In the genomic region with DNA sequence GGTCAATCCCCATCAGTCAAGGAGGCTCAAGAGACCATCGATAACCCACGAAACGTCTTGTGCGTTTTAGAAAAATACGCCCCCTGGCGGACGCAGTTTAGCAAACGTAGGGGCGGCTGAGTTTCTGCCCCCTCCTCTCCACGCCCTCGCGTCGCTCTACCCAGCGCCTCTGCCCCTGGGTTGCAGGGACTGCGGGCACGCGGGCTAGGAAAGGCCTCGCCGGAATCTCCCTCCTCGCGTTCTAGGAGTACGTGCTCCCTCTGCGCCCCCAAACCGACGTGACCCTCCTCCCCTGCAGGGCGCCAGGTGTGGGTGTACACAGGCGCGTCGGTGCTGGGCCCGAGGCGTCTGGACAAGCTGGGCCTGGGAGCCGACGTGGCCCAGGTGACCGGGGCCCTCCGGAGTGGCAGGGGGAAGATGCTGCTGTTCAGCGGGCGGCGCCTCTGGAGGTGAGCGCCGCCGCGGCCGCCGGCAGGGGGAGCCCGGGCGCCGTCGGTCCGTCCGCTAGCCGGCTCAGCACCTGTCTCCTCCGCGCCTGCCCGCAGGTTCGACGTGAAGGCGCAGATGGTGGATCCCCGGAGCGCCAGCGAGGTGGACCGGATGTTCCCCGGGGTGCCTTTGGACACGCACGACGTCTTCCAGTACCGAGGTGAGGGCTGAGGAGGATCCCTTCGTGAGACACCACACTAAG, we compare ENCODE assay signal across 8 cellular contexts. TPM values are rescaled to one million over a fixed set of nuclear protein-coding genes. Genes with fewer than 3 reads are reported as not detected.
DNase-seq lines count a peak whose midpoint lies in the region; TF ChIP-seq lines count a peak whose summit lies in the region.

No MANE protein-coding gene starts in this region.

- POLR2A ChIA-PET in HEK293T (lab: Yijun Ruan, JAX), result interaction anchor here (0.8 to 1.3 kb wide), 2 partner anchors 27 to 350 kb away, joined by 3 to 4 read pairs; no protein-coding TSS in a partner anchor

- H3K36me3 Mint-ChIP-seq in immature natural killer cell, result peaks cover 0 to 3% (median 0%) of the 10 kb centered on the region in 3 donors

- DNase-seq in DMS153 (lab: John Stamatoyannopoulos, UW), result peak; percentile 74
- DNase-seq in HEK293T (ENCODE audit: extremely low spot score), result peak; percentile 77
- peak; percentile 7 for DNase-seq in NCI-H187 treated with DMSO at 0.1 percent for 48 hours (lab: John Stamatoyannopoulos, UW)
- DNase-seq in T-helper 22 cell (ENCODE audit: low read depth), result peak; percentile 45
- DNase-seq in astrocyte of the hippocampus (ENCODE audit: low read depth, low spot score), result peak; percentile 70
- peak; percentile 56 to 65 (median 63) for DNase-seq in immature natural killer cell
- peak; percentile 69 to 73 for DNase-seq in stimulated activated CD4-positive, alpha-beta T cell treated with anti-CD3 and anti-CD28 coated beads, Interleukin-2, amount 100 ng/mL, for 48 hours
- DNase-seq in inferior parietal cortex (ENCODE audit: extremely low spot score), result no peak

- CTCF ChIA-PET in HEK293T (lab: Yijun Ruan, JAX), result interaction anchor here (0.7 to 1.8 kb wide), 13 partner anchors 8 to 105 kb away, joined by 3 to 10 read pairs (median 3); no protein-coding TSS in a partner anchor

- peaks cover 46 to 63% of the 10 kb centered on the region in 2 donors for H3K4me1 Mint-ChIP-seq in immature natural killer cell

- H3K27ac Mint-ChIP-seq in immature natural killer cell, result peak overlapping the region in 2 of 6 donors; percentile 48 to 59

- H3K27me3 Mint-ChIP-seq in immature natural killer cell (ENCODE audit: low read depth in 3 of 3), result peaks cover 30 to 44% (median 43%) of the 10 kb centered on the region in 3 donors

- peak overlapping the region; percentile 46 to 74 (median 64) for H3K4me3 Mint-ChIP-seq in immature natural killer cell

- peaks cover 0 to 2% (median 0%) of the 10 kb centered on the region in 6 donors for H3K9me3 Mint-ChIP-seq in immature natural killer cell

TF ChIP-seq in HEK293T, 16 proteins besides CTCF, POLR2A, EP300 and RAD21:
- no peak for TF ChIP-seq PKNOX1 (IDR thresholded peaks at IDR 0.05)
- TF ChIP-seq L3MBTL2 (conservative IDR thresholded peaks at IDR 0.05), result peak; percentile 51; the same call in 1 of the 2 replicates

RNA-seq across cellular contexts. Expression of gene MMP9, which starts 5.3 kb away (rescaled TPM):
- polyA plus RNA-seq in immature natural killer cell, result under 1 TPM in 1 of 3 donors, not detected in 2; 0.09 TPM

RNA-seq across cellular contexts. Expression of gene SLC12A5, which starts 15.0 kb away (rescaled TPM):
- polyA plus RNA-seq in immature natural killer cell, result 1 to 10 TPM in 2 of 3 donors, not detected in 1; 1.0 to 1.8 TPM

RNA-seq across cellular contexts. Expression of gene ZNF335, which starts 42.0 kb away (rescaled TPM):
- 10 to 100 TPM in 1 of 3 donors, 1 to 10 TPM in 2; 7.1 to 17.9 (median 9.6) TPM for polyA plus RNA-seq in immature natural killer cell
